Comparison of ENCODE assay signal across 8 cellular contexts in genomic region chr17:28357061-28357900, GRCh38. TPM values are rescaled to one million over a fixed set of nuclear protein-coding genes. Genes with fewer than 3 reads are reported as not detected.
DNase-seq lines count a peak whose midpoint lies in the region; ATAC-seq and TF ChIP-seq lines count a peak whose summit lies in the region.

Gene POLDIP2, minus strand, starts transcription at chr17:28357527. Its CDS starts 79 bp downstream, at chr17:28357448.

- H3K36me3 ChIP-seq in parathyroid adenoma (ENCODE audit: control insufficient read depth, insufficient read depth, low read length) (no peaks in the 10 kb centered on the region), tibial artery (peaks cover 53 to 67% (median 58%) of the 10 kb centered on the region in 3 donors)

- H3K9me3 ChIP-seq in parathyroid adenoma (ENCODE audit: control insufficient read depth, low read length) (no peaks in the 10 kb centered on the region), tibial artery (no peaks in the 10 kb centered on the region)

- peaks cover 15% of the 10 kb centered on the region for H3K4me1 ChIP-seq in parathyroid adenoma
- peaks cover 0 to 32% (median 25%) of the 10 kb centered on the region in 4 donors for H3K4me1 ChIP-seq in tibial artery

- H2AFZ ChIP-seq in parathyroid adenoma = peak within 1 kb of the TSS; percentile 87

- H3K4me3 ChIP-seq in GM12864 (ENCODE audit: low read depth, low read length) = peak within 1 kb of the TSS; percentile 95
- H3K4me3 ChIP-seq in parathyroid adenoma (ENCODE audit: low read depth, low read length) = peak within 1 kb of the TSS; percentile 90
- H3K4me3 ChIP-seq in tibial artery = peak within 1 kb of the TSS; percentile 69 to 87

- H3K27ac ChIP-seq in parathyroid adenoma (peak within 1 kb of the TSS; percentile 68), tibial artery (peak within 1 kb of the TSS; percentile 82 to 93)

- H3K27me3 ChIP-seq in parathyroid adenoma (ENCODE audit: control insufficient read depth, insufficient read depth, low read length) (no peaks in the 10 kb centered on the region), tibial artery (no peaks in the 10 kb centered on the region)

- DNase-seq in GM12864 (ENCODE audit: low read depth) (peak; percentile 76), NCI-H128 (lab: John Stamatoyannopoulos, UW; ENCODE audit: unreplicated experiment) (peak; percentile 78), SW 1271 (lab: John Stamatoyannopoulos, UW) (peak; percentile 82 to 93), Right ventricle myocardium inferior (ENCODE audit: missing footprints) (peak; percentile 98), tibial artery (peak; percentile 91 to 97)
- DNase-seq in activated naive CD8-positive, alpha-beta T cell treated with anti-CD3 and anti-CD28 coated beads, Interleukin-2, amount 50 U/mL, for 16 hours (ENCODE audit: low read depth, low spot score) = peak; percentile 94

- H3K79me2 ChIP-seq in parathyroid adenoma = peaks cover 15% of the 10 kb centered on the region

- no peak for TF ChIP-seq CTCF in GM12864 (IDR thresholded peaks at IDR 0.05; ENCODE audit: low read depth, low read length, missing control alignments)
- peak; percentile 15 for TF ChIP-seq CTCF in parathyroid adenoma (IDR thresholded peaks at IDR 0.05)
- TF ChIP-seq CTCF in tibial artery (IDR thresholded peaks at IDR 0.05) = no peak

- ATAC-seq in HG02678 (IDR thresholded peaks at IDR 0.05; ENCODE audit: unreplicated experiment) (peak; percentile 96), Right ventricle myocardium inferior (peak; percentile 100)

- H3K4me2 ChIP-seq in parathyroid adenoma (ENCODE audit: low read length) = peak within 1 kb of the TSS; percentile 96

- intact Hi-C loops in Right ventricle myocardium inferior (cut with DNase I) (loop anchor here (2.0 kb wide), 1 partner anchor 20 kb away; no protein-coding TSS in a partner anchor), tibial artery (cut with DNase I; ENCODE audit: low total_unique reads) (no loop called here)

- H3K9ac ChIP-seq in parathyroid adenoma = peak within 1 kb of the TSS; percentile 68

RNA-seq across cellular contexts. Expression of gene POLDIP2, which starts in this region (rescaled TPM):
- 160 TPM for total RNA-seq in Right ventricle myocardium inferior

Comparison
In these comparisons a context has a peak if more than half of its experiments do, and no peak if none do; other contexts are left out.
1. Peak in every context shown above with its lines: DNase-seq, ATAC-seq, H3K4me3 ChIP-seq and H3K27ac ChIP-seq.